ENCODE assay signal across 8 cellular contexts in the genomic region with DNA sequence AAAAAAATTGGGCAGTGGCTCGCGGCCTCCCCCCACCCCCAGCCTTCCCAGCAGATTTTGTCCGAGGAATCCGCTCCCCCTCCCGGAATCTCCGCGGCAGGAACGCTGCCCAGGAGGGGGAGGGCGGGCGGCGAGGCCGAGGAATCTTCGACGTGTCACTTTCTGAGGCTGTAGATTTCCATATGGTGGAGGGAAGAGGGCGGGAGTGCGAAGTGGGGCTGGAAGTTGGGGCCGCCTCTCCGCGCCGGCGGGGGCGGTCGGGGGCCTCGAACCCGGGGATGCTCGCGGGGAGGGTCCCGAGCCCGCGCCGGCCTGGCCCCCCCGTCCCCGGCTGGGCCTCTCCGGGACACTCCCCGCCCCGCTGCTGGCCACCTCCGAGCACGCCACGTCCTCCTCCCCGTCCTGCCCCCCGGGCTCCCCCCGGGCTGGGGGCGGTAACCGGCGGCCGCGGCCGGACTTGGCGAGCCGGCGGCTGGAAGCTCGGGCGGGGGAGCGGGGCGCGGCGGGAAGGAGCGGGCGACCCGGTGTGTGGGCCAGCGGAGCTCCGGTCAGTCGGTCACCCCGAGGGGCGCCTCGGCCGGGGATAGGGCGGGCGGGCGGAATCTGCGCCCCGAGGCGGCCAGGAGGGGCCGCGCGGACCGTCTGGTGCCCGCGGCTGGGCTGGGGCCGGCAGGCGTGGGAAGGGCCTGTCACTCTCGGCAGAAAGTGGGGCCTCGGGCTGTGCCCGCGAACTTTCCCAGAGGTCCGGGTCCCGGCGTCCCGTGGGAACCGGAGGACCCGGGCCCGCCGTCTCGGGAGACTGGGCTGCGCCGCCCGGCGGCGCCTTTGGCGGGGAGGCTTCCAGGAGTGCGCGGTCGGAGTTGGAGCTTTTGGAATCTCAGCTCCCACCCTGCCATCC. TPM values are rescaled to one million over a fixed set of nuclear protein-coding genes. Genes with fewer than 3 reads are reported as not detected.
DNase-seq lines count a peak whose midpoint lies in the region; ATAC-seq, FAIRE-seq and TF ChIP-seq lines count a peak whose summit lies in the region.

No MANE protein-coding gene starts in this region.

- 0% methylated on average over 6 of the region's 103 CpGs for WGBS in HepG2 (ENCODE audit: low lambda C conversion rate)

- peaks cover 4% of the 10 kb centered on the region; the same call in 1 of the 2 replicates for H3K4me1 ChIP-seq in HEK293 (ENCODE audit: control insufficient read depth, insufficient read depth, low read length)
- H3K4me1 ChIP-seq in HepG2 (ENCODE audit: insufficient read depth, low read length) = peaks cover 53% of the 10 kb centered on the region

- H3K27me3 ChIP-seq in GM06990 (replicated peaks; ENCODE audit: control insufficient read depth, insufficient read depth, low read length) = no peaks in the 10 kb centered on the region
- no peaks in the 10 kb centered on the region for H3K27me3 ChIP-seq in dorsolateral prefrontal cortex
- no peaks in the 10 kb centered on the region; a peak in 1 of 5 replicates for H3K27me3 ChIP-seq in HepG2 (ENCODE audit: control insufficient read depth in 1 of 2, insufficient read depth in 2 of 2, low read length in 2 of 2)

- H3K4me2 ChIP-seq in HepG2 (ENCODE audit: low read depth, low read length) = peak overlapping the region; percentile 97

- no peak for TF ChIP-seq EP300 in HepG2 (IDR thresholded peaks at IDR 0.05; ENCODE audit: low read depth in 2 of 2, low read length in 2 of 2)
- no peak; the same call in 1 of the 2 replicates for TF ChIP-seq EP300 in HepG2 (CRISPR knock-in tag; IDR thresholded peaks at IDR 0.05; ENCODE audit: borderline replicate concordance)

- peak overlapping the region; percentile 100 for H3K9ac ChIP-seq in HepG2 (ENCODE audit: insufficient read depth, low read depth, low read length)

- POLR2A ChIA-PET in HEK293 (lab: Yijun Ruan, JAX) = interaction anchor here (0.7 to 2.5 kb wide), 4 partner anchors 31 to 129 kb away, joined by 3 to 6 read pairs (median 4); no protein-coding TSS in a partner anchor
- POLR2A ChIA-PET in HepG2 (lab: Yijun Ruan, JAX) = interaction anchor here (0.7 to 4.7 kb wide), 10 partner anchors 16 to 234 kb away, joined by 3 to 66 read pairs (median 4); partner anchors contain the start of genes PLD1 and TMEM212

- H3K9me3 ChIP-seq in HEK293 (ENCODE audit: control insufficient read depth, insufficient read depth, low read depth, low read length) (no peaks in the 10 kb centered on the region), HepG2 (ENCODE audit: low read length) (no peaks in the 10 kb centered on the region)

- CTCF ChIA-PET in HEK293 (lab: Yijun Ruan, JAX) (interaction anchor here (0.6 to 0.7 kb wide), 3 partner anchors 13 to 119 kb away, joined by 3 to 4 read pairs (median 4); no protein-coding TSS in a partner anchor), HepG2 (lab: Yijun Ruan, JAX; ENCODE audit: low intra/inter-chr PET ratio, low total read pairs) (no interaction called here)

- peaks cover 78% of the 10 kb centered on the region for H3K79me2 ChIP-seq in HepG2 (ENCODE audit: insufficient read depth, low read length)

- TF ChIP-seq CTCF in GM06990 (IDR thresholded peaks at IDR 0.05; ENCODE audit: insufficient read depth, low read length, poor library complexity, severe bottlenecking) (peak; percentile 32), HEK293 (tag by site-specific recombination; IDR thresholded peaks at IDR 0.05) (peak; percentile 46; the same call in 1 of the 2 replicates), dorsolateral prefrontal cortex (IDR thresholded peaks at IDR 0.05 in 54 of 56, conservative IDR thresholded peaks at IDR 0.05 in 2 of 56; ENCODE audit: low read depth in 1 of 56, partially characterized antibody in 56 of 56) (peak in 33 of 56 donors; percentile 11 to 51 (median 28)), HepG2 (CRISPR knock-in tag; IDR thresholded peaks at IDR 0.05) (no peak)

- intact Hi-C loops in dorsolateral prefrontal cortex (cut with DNase I) (loop anchor here (5.0 to 10.0 kb wide), 2 partner anchors 174 to 302 kb away; no protein-coding TSS in a partner anchor), HepG2 (cut with micrococcal nuclease; ENCODE audit: unreplicated experiment) (loop anchor here (5.0 kb wide), 2 partner anchors 42 to 233 kb away; no protein-coding TSS in a partner anchor)

- ATAC-seq in HepG2 = peak; percentile 65
- no peak for ATAC-seq in GM21447 (IDR thresholded peaks at IDR 0.05; ENCODE audit: unreplicated experiment)

- in situ Hi-C loops in HepG2 (cut with HindIII; ENCODE audit: extremely low pct_ligation_motif_present, low pct_unique_long_range_greater_than_20kb) = no loop called here

- H4K20me1 ChIP-seq in HepG2 (ENCODE audit: insufficient read depth, low read length) = peaks cover 22% of the 10 kb centered on the region

- no TSS peak for BruUV-seq in HepG2 (replicated peaks; lab: Mats Ljungman, UMichigan)

- peak; percentile 54 for DNase-seq in GM06990 (ENCODE audit: extremely low read depth, insufficient read length)
- DNase-seq in NCI-H2107 (lab: John Stamatoyannopoulos, UW) = peak; percentile 47
- peak; percentile 37 for DNase-seq in activated CD4-positive, alpha-beta T cell treated with anti-CD3 and anti-CD28 coated beads for 48 hours
- peak in 7 of 10 donors; percentile 16 to 70 (median 32) for DNase-seq in dorsolateral prefrontal cortex
- peak; percentile 72 for DNase-seq in HepG2 (ENCODE audit: low spot score)
- peak; percentile 11 for DNase-seq in stimulated activated CD4-positive, alpha-beta T cell treated with anti-CD3 and anti-CD28 coated beads, Interleukin-2, amount 100 ng/mL, for 48 hours

- H3K4me3 ChIP-seq in GM06990 (replicated peaks; ENCODE audit: low read depth, low read length) (peak overlapping the region; percentile 94), HEK293 (ENCODE audit: low read depth, low read length) (peak overlapping the region; percentile 92), dorsolateral prefrontal cortex (peak overlapping the region; percentile 63 to 99 (median 93)), HepG2 (replicated peaks in 1 of 3; ENCODE audit: insufficient read depth in 1 of 3, low read depth in 2 of 3, low read length in 3 of 3) (peak overlapping the region; percentile 93 to 99 (median 95))

- peak overlapping the region; percentile 98 for H3K27ac ChIP-seq in HEK293 (ENCODE audit: extremely low read depth, low read depth, low read length)
- H3K27ac ChIP-seq in dorsolateral prefrontal cortex = peak overlapping the region in 57 of 59 donors; percentile 62 to 98 (median 90)
- peak overlapping the region; percentile 99 for H3K27ac ChIP-seq in HepG2 (ENCODE audit: extremely low read length, insufficient read depth, low read length)

- TF ChIP-seq RAD21 in HepG2 (CRISPR knock-in tag; IDR thresholded peaks at IDR 0.05) = peak; percentile 63; the same call in 1 of the 2 replicates

- H3K36me3 ChIP-seq in GM06990 (ENCODE audit: control insufficient read depth, insufficient read depth, low read length) = no peaks in the 10 kb centered on the region
- H3K36me3 ChIP-seq in HEK293 (ENCODE audit: control insufficient read depth in 2 of 2, insufficient read depth in 1 of 2, low read length in 2 of 2) = no peaks in the 10 kb centered on the region
- peaks cover under 1 to 16% of the 10 kb centered on the region in 2 experiments; a peak in 2 of 5 replicates for H3K36me3 ChIP-seq in HepG2 (replicated peaks in 1 of 2; ENCODE audit: control insufficient read depth in 1 of 2, insufficient read depth in 2 of 2, low read length in 2 of 2)

- no peak overlapping the region for H2AFZ ChIP-seq in HepG2 (ENCODE audit: low read length)

- peak; percentile 39 to 53 for TF ChIP-seq POLR2A in HepG2 (IDR thresholded peaks at IDR 0.05; ENCODE audit: insufficient read depth in 1 of 2, low read depth in 2 of 2, low read length in 2 of 2)

- no peak for FAIRE-seq in HepG2 (lab: Jason Lieb, UNC)

TF ChIP-seq in HepG2, 621 proteins besides CTCF, POLR2A, EP300 and RAD21 (continues in another document):
- TF ChIP-seq ZNF777 (CRISPR knock-in tag; IDR thresholded peaks at IDR 0.05) = peak; percentile 82

RNA-seq across cellular contexts. Expression of gene FNDC3B, which starts 0.9 kb away (rescaled TPM):
- total RNA-seq in dorsolateral prefrontal cortex (10 to 100 TPM; 19.4 to 85.0 (median 36.2) TPM), HepG2 (2016; rRNA removed; fragmentation: Illumina TruSeq; extraction: Trizol) (103 and 110 TPM in 2 replicates)
- 133 and 147 TPM in 2 replicates for total RNA-seq in HepG2 (2016; cell fraction: cytosol; rRNA removed; fragmentation: Illumina TruSeq; extraction: Trizol; ENCODE audit: low read depth)
- total RNA-seq in HepG2 (2016; cell fraction: insoluble cytoplasmic fraction; rRNA removed; fragmentation: Illumina TruSeq; extraction: Trizol) = 93.9 TPM in 2 replicates
- 73.4 and 76.7 TPM in 2 replicates for total RNA-seq in HepG2 (2016; cell fraction: membrane; rRNA removed; fragmentation: Illumina TruSeq; extraction: Trizol)
- total RNA-seq in HepG2 (2016; cell fraction: nucleus; rRNA removed; fragmentation: Illumina TruSeq; extraction: Trizol) = 222 and 239 TPM in 2 replicates
- 74.8 and 82.8 TPM in 2 replicates for polyA plus RNA-seq in HepG2 (2011; rRNA removed)
- polyA plus RNA-seq in HepG2 (2011; cell fraction: cytosol; rRNA removed) = 26.6 and 44.0 TPM in 2 replicates
- 159 and 177 TPM in 2 replicates for polyA plus RNA-seq in HepG2 (2011; cell fraction: nucleus; rRNA removed)
- polyA plus RNA-seq in HepG2 (2012) = 100 and 116 TPM in 2 replicates
- 18.9 and 23.3 TPM in 2 replicates for polyA plus RNA-seq in HepG2 (2016; cell fraction: cytosol; fragmentation: Illumina TruSeq; extraction: Trizol; ENCODE audit: low read depth)
- polyA plus RNA-seq in HepG2 (2016; cell fraction: insoluble cytoplasmic fraction; fragmentation: Illumina TruSeq; extraction: Trizol; ENCODE audit: low read depth) = 71.0 and 74.2 TPM in 2 replicates
- 23.8 and 25.2 TPM in 2 replicates for polyA plus RNA-seq in HepG2 (2016; cell fraction: membrane; fragmentation: Illumina TruSeq; extraction: Trizol; ENCODE audit: low read depth)
- polyA plus RNA-seq in HepG2 (2016; cell fraction: nucleus; fragmentation: Illumina TruSeq; extraction: Trizol; ENCODE audit: insufficient read depth, low read depth) = 67.2 and 72.5 TPM in 2 replicates
- 83.1 and 705 TPM in 2 replicates for polyA minus RNA-seq in HepG2 (2011; rRNA and poly(A)+ RNA removed; ENCODE audit: low replicate concordance)
- polyA minus RNA-seq in HepG2 (2011; cell fraction: cytosol; rRNA and poly(A)+ RNA removed) = 129 and 146 TPM in 2 replicates
- polyA minus RNA-seq in HepG2 (2011; cell fraction: nucleus; rRNA and poly(A)+ RNA removed) = 1,231 and 1,245 TPM in 2 replicates

Comparison
In these comparisons a context has a peak if more than half of its experiments do, and no peak if none do; other contexts are left out.
1. DNase-seq: peak in every context shown above with its lines; median percentile 72 in HepG2; 54 in GM06990; 47 in NCI-H2107; 37 in activated CD4-positive, alpha-beta T cell treated with anti-CD3 and anti-CD28 coated beads for 48 hours; 32 in dorsolateral prefrontal cortex; 11 in stimulated activated CD4-positive, alpha-beta T cell treated with anti-CD3 and anti-CD28 coated beads, Interleukin-2, amount 100 ng/mL, for 48 hours.